10 cellular contexts compared by ENCODE assay signal in the genomic region with DNA sequence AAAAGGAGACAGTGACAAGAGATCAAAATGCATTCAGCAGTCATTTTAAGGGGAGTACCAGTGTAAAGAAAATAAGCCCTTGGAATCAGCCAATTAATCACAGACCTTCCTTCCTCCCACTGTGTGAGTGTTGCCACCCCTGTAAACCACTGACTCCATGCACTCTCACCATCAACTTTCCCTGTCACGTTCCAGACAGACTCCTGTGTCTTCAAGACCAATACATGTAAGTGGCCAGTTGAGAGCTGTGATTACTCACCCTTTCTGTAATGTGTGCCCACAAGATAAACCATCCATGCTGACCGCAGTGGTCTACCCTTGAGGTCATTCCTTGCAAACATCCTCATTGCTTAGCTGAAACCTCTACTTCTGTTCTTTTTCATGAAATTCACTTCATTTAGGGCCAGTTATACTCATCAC.
DNase-seq lines count a peak whose midpoint lies in the region; ATAC-seq and TF ChIP-seq lines count a peak whose summit lies in the region.
"Had no signal": no experiment of that assay in that cellular context is flagged by ENCODE, and none has a peak within 500 bp of the region (broad histone marks: within the 10 kb centered on the region; RNA-seq: fewer than 3 reads in every experiment).

No MANE protein-coding gene starts in this region.

- 66 to 83% (median 75%) methylated on average over 2 of the region's 2 CpGs for WGBS in psoas muscle, 3 donors

- CTCF ChIA-PET in activated CD8-positive, alpha-beta T cell treated with anti-CD3 and anti-CD28 coated beads, Interleukin-2, amount 10 ng/mL, durations not matched to agents 7 days and 5 days (lab: Charles Lee) = interaction anchor here (1.5 to 1.6 kb wide), 2 partner anchors 11 to 20 kb away, joined by 3 to 10 read pairs; no protein-coding TSS in a partner anchor

- H3K4me1 Mint-ChIP-seq in activated CD8-positive, alpha-beta T cell treated with anti-CD3 and anti-CD28 coated beads, Interleukin-2, amount 10 ng/mL, durations not matched to agents 7 days and 5 days (ENCODE audit: low read depth) = no peaks in the 10 kb centered on the region
- H3K4me1 Mint-ChIP-seq in T-helper 17 cell = no peaks in the 10 kb centered on the region
- H3K4me1 Mint-ChIP-seq: activated naive CD8-positive, alpha-beta T cell treated with anti-CD3 and anti-CD28 coated beads for 36 hours had no signal

- H3K27me3 Mint-ChIP-seq in activated CD8-positive, alpha-beta T cell treated with anti-CD3 and anti-CD28 coated beads, Interleukin-2, amount 10 ng/mL, durations not matched to agents 7 days and 5 days (ENCODE audit: low read depth) = no peaks in the 10 kb centered on the region
- no peaks in the 10 kb centered on the region for H3K27me3 Mint-ChIP-seq in T-helper 17 cell
- H3K27me3 Mint-ChIP-seq: activated naive CD8-positive, alpha-beta T cell treated with anti-CD3 and anti-CD28 coated beads for 36 hours had no signal

- H3K4me3 Mint-ChIP-seq in activated CD8-positive, alpha-beta T cell treated with anti-CD3 and anti-CD28 coated beads, Interleukin-2, amount 10 ng/mL, durations not matched to agents 7 days and 5 days = no peak overlapping the region
- H3K4me3 Mint-ChIP-seq in T-helper 17 cell = no peak overlapping the region
- H3K4me3 Mint-ChIP-seq: activated naive CD8-positive, alpha-beta T cell treated with anti-CD3 and anti-CD28 coated beads for 36 hours had no signal

- TF ChIP-seq CTCF in epithelial cell of esophagus (IDR thresholded peaks at IDR 0.05; ENCODE audit: insufficient read depth, low read depth, low read length, missing control alignments) (no peak), psoas muscle (IDR thresholded peaks at IDR 0.05) (no peak)

- POLR2A ChIA-PET in activated CD8-positive, alpha-beta T cell treated with anti-CD3 and anti-CD28 coated beads, Interleukin-2, amount 10 ng/mL, durations not matched to agents 7 days and 5 days (lab: Charles Lee) = no interaction called here

- H3K27me3 ChIP-seq in psoas muscle (ENCODE audit: insufficient read depth in 3 of 3, low read length in 2 of 3) = no peaks in the 10 kb centered on the region

- intact Hi-C loops in psoas muscle (cut with DNase I) = loop anchor here in 1 of 2 donors (5.0 kb wide), 1 partner anchor 62 kb away; no protein-coding TSS in a partner anchor

- H3K4me1 ChIP-seq in psoas muscle = peaks cover 64% of the 10 kb centered on the region

- peak; percentile 75 for DNase-seq in GM03348 (ENCODE audit: low spot score)
- peak; percentile 94 for DNase-seq in OCI-M1 (lab: John Stamatoyannopoulos, UW)
- peak; percentile 72 for DNase-seq in epithelial cell of esophagus (ENCODE audit: low read depth)
- no peak for DNase-seq in psoas muscle
- DNase-seq in activated T-cell treated with anti-CD3 and anti-CD28 coated beads, Interleukin-2, amount 50 U/mL, for 1 hour = no peak
- DNase-seq in activated CD8-positive, alpha-beta T cell treated with anti-CD3 and anti-CD28 coated beads, Interleukin-2, amount 10 ng/mL, durations not matched to agents 7 days and 5 days = no peak
- no peak for DNase-seq in T-helper 17 cell
- DNase-seq in middle frontal gyrus (ENCODE audit: extremely low spot score, low spot score) = no peak
- DNase-seq: activated naive CD8-positive, alpha-beta T cell treated with anti-CD3 and anti-CD28 coated beads for 36 hours had no signal

- H3K9me3 ChIP-seq in psoas muscle (no peaks in the 10 kb centered on the region), T-helper 17 cell (ENCODE audit: control insufficient read depth, low read length, poor library complexity, severe bottlenecking) (no peaks in the 10 kb centered on the region)

- no peak overlapping the region for H3K4me3 ChIP-seq in epithelial cell of esophagus (ENCODE audit: low read length)
- no peak overlapping the region for H3K4me3 ChIP-seq in psoas muscle

- H3K36me3 Mint-ChIP-seq in activated CD8-positive, alpha-beta T cell treated with anti-CD3 and anti-CD28 coated beads, Interleukin-2, amount 10 ng/mL, durations not matched to agents 7 days and 5 days (ENCODE audit: low read depth) = no peaks in the 10 kb centered on the region
- no peaks in the 10 kb centered on the region for H3K36me3 Mint-ChIP-seq in T-helper 17 cell (ENCODE audit: low read depth)
- H3K36me3 Mint-ChIP-seq: activated naive CD8-positive, alpha-beta T cell treated with anti-CD3 and anti-CD28 coated beads for 36 hours had no signal

- ATAC-seq in psoas muscle (no peak), T-helper 17 cell (no peak)
- no peak for ATAC-seq in activated CD8-positive, alpha-beta T cell treated with anti-CD3 and anti-CD28 coated beads, Interleukin-2, amount 10 ng/mL, durations not matched to agents 7 days and 5 days

- peak overlapping the region; percentile 23 for H3K27ac ChIP-seq in psoas muscle
- H3K27ac ChIP-seq: HL-60 had no signal

- no peaks in the 10 kb centered on the region for H3K36me3 ChIP-seq in psoas muscle (ENCODE audit: insufficient read depth in 1 of 2, low read depth in 1 of 2)

- no peaks in the 10 kb centered on the region for H3K9me3 Mint-ChIP-seq in activated CD8-positive, alpha-beta T cell treated with anti-CD3 and anti-CD28 coated beads, Interleukin-2, amount 10 ng/mL, durations not matched to agents 7 days and 5 days (ENCODE audit: insufficient read depth)
- H3K9me3 Mint-ChIP-seq: activated naive CD8-positive, alpha-beta T cell treated with anti-CD3 and anti-CD28 coated beads for 36 hours had no signal

- H3K27ac Mint-ChIP-seq in activated CD8-positive, alpha-beta T cell treated with anti-CD3 and anti-CD28 coated beads, Interleukin-2, amount 10 ng/mL, durations not matched to agents 7 days and 5 days = no peak overlapping the region
- H3K27ac Mint-ChIP-seq in T-helper 17 cell = no peak overlapping the region
- H3K27ac Mint-ChIP-seq: activated naive CD8-positive, alpha-beta T cell treated with anti-CD3 and anti-CD28 coated beads for 36 hours had no signal

Comparison
In these comparisons a context has a peak if more than half of its experiments do, and no peak if none do; other contexts are left out.
1. DNase-seq: peak in GM03348 (single experiment), OCI-M1 (single experiment) and epithelial cell of esophagus (single experiment); none in psoas muscle (0 of 2), activated T-cell treated with anti-CD3 and anti-CD28 coated beads, Interleukin-2, amount 50 U/mL, for 1 hour (single experiment), activated CD8-positive, alpha-beta T cell treated with anti-CD3 and anti-CD28 coated beads, Interleukin-2, amount 10 ng/mL, durations not matched to agents 7 days and 5 days (single experiment), T-helper 17 cell (0 of 3) and middle frontal gyrus (single experiment).